ENCODE assay signal across 26 cellular contexts in the genomic region with DNA sequence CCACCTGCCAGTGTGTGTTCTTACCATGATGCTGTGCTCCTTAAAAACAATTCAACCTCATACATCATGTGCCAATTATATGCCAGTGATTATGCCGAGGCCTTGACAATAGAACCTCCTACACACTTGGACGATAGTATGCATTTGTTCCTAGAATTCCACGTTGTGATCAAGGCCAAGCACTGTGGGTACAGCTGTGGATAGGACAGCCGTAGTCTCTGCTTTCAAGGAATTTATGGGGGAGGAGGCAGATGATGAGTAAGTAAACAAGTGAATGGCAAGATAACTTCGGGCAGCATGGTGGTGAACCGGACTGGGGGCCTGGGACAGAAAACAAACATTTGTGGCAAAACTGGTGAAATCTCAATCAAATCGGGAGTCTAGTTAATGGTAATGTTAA. TPM values are rescaled to one million over a fixed set of nuclear protein-coding genes. Genes with fewer than 3 reads are reported as not detected.
"Had no signal": no experiment of that assay in that cellular context is flagged by ENCODE, and none has a peak within 500 bp of the region (broad histone marks: within the 10 kb centered on the region; RNA-seq: fewer than 3 reads in every experiment).

No MANE protein-coding gene starts in this region.

- ATAC-seq: activated CD8-positive, alpha-beta T cell treated with anti-CD3 and anti-CD28 coated beads for 36 hours; activated naive CD4-positive, alpha-beta T cell treated with anti-CD3 and anti-CD28 coated beads, Interleukin-2, amount 50 U/mL, for 72 hours; activated T-cell treated with anti-CD3 and anti-CD28 coated beads, Interleukin-2, amount 50 U/mL, for 4 hours; left ventricle myocardium superior; natural killer cell treated with Interleukin-12 subunit alpha and Interleukin-12 subunit beta and Interleukin-15 and Interleukin-18, amount 100 ng/mL, for 72 hours; stimulated activated naive CD8-positive, alpha-beta T cell treated with anti-CD3 and anti-CD28 coated beads, Interleukin-15, amount 100 ng/mL, for 72 hours had no signal

- DNase-seq: activated B cell treated with CpG ODN at 0.5 μM for 24 hours; activated CD4-positive, alpha-beta T cell treated with anti-CD3 and anti-CD28 coated beads for 48 hours; activated CD8-positive, alpha-beta T cell treated with anti-CD3 and anti-CD28 coated beads for 36 hours; activated effector memory CD4-positive, alpha-beta T cell treated with anti-CD3 and anti-CD28 coated beads, Interleukin-2, amount 50 U/mL, for 16 hours; activated T-cell treated with anti-CD3 and anti-CD28 coated beads, Interleukin-2, amount 50 U/mL, for 4 hours; brain microvascular endothelial cell; cortex of kidney; effector CD4-positive, alpha-beta T cell; esophagus squamous epithelium; hippocampal formation; left ventricle myocardium superior; occipital lobe; sigmoid colon; stimulated activated CD4-positive, alpha-beta T cell treated with anti-CD3 and anti-CD28 coated beads, Interleukin-1b, Interleukin-23, amount 100 ng/mL, for 48 hours; stimulated activated naive CD8-positive, alpha-beta T cell treated with anti-CD3 and anti-CD28 coated beads, Interleukin-15, amount 100 ng/mL, for 72 hours; T-helper 2 cell; testis; upper lobe of left lung had no signal

- FAIRE-seq: keratinocyte, TTC549 had no signal

- H3K27ac ChIP-seq: brain microvascular endothelial cell, esophagus squamous epithelium, prostate gland, sigmoid colon, testis, upper lobe of left lung had no signal

- H3K27me3 ChIP-seq: brain microvascular endothelial cell, sigmoid colon, testis, upper lobe of left lung had no signal

- H3K4me1 ChIP-seq: esophagus squamous epithelium, prostate gland, upper lobe of left lung had no signal

- H3K36me3 ChIP-seq: brain microvascular endothelial cell, esophagus squamous epithelium, prostate gland, sigmoid colon, upper lobe of left lung had no signal

- H3K9me3 ChIP-seq: esophagus squamous epithelium, prostate gland, sigmoid colon, testis, upper lobe of left lung had no signal

- H3K4me3 ChIP-seq: esophagus squamous epithelium, prostate gland, sigmoid colon, testis, upper lobe of left lung had no signal

RNA-seq across cellular contexts. Expression of a gene that starts 18.0 kb away (rescaled TPM):
- total RNA-seq: activated B cell treated with CpG ODN at 0.5 μM for 24 hours; activated CD8-positive, alpha-beta T cell treated with anti-CD3 and anti-CD28 coated beads for 36 hours; activated naive CD4-positive, alpha-beta T cell treated with anti-CD3 and anti-CD28 coated beads, Interleukin-2, amount 50 U/mL, for 72 hours; activated T-cell treated with anti-CD3 and anti-CD28 coated beads, Interleukin-2, amount 50 U/mL, for 4 hours; fibroblast of villous mesenchyme; glomerular endothelial cell; mucosa of gallbladder; natural killer cell treated with Interleukin-12 subunit alpha and Interleukin-12 subunit beta and Interleukin-15 and Interleukin-18, amount 100 ng/mL, for 72 hours; sigmoid colon had no signal
- polyA plus RNA-seq: keratinocyte had no signal

RNA-seq across cellular contexts. Expression of a gene that starts 20.6 kb away (rescaled TPM):
- total RNA-seq: activated B cell treated with CpG ODN at 0.5 μM for 24 hours; activated CD8-positive, alpha-beta T cell treated with anti-CD3 and anti-CD28 coated beads for 36 hours; activated naive CD4-positive, alpha-beta T cell treated with anti-CD3 and anti-CD28 coated beads, Interleukin-2, amount 50 U/mL, for 72 hours; activated T-cell treated with anti-CD3 and anti-CD28 coated beads, Interleukin-2, amount 50 U/mL, for 4 hours; esophagus squamous epithelium; fibroblast of villous mesenchyme; glomerular endothelial cell; left ventricle myocardium superior; mucosa of gallbladder; natural killer cell treated with Interleukin-12 subunit alpha and Interleukin-12 subunit beta and Interleukin-15 and Interleukin-18, amount 100 ng/mL, for 72 hours had no signal
- polyA plus RNA-seq: keratinocyte had no signal
